16 cellular contexts compared by ENCODE assay signal in genomic region chr17:62882878-62883277, GRCh38.
DNase-seq lines count a peak whose midpoint lies in the region; ATAC-seq, FAIRE-seq and TF ChIP-seq lines count a peak whose summit lies in the region.
"Had no signal": no experiment of that assay in that cellular context is flagged by ENCODE, and none has a peak within 500 bp of the region (broad histone marks: within the 10 kb centered on the region; RNA-seq: fewer than 3 reads in every experiment).

No MANE protein-coding gene starts in this region.

- no peaks in the 10 kb centered on the region for H3K9me3 ChIP-seq in smooth muscle cell (replicated peaks; ENCODE audit: low read depth)

- peak overlapping the region; percentile 21 for H2AFZ ChIP-seq in smooth muscle cell (ENCODE audit: low read depth)

- H3F3A ChIP-seq in smooth muscle cell (ENCODE audit: low read depth), result no peaks in the 10 kb centered on the region

- no peaks in the 10 kb centered on the region for H3K4me1 ChIP-seq in smooth muscle cell (ENCODE audit: low read depth)

- peak; percentile 15 for FAIRE-seq in H54 (lab: Jason Lieb, UNC)
- FAIRE-seq: G401.6 had no signal

- H3K27ac ChIP-seq in smooth muscle cell (ENCODE audit: low read depth), result no peak overlapping the region

- H3K36me3 ChIP-seq in smooth muscle cell (ENCODE audit: low read depth), result no peaks in the 10 kb centered on the region

- H3K9ac ChIP-seq in smooth muscle cell (ENCODE audit: low read depth), result no peak overlapping the region

- TF ChIP-seq POLR2A in H54 (IDR thresholded peaks at IDR 0.05; ENCODE audit: low read depth, low read length), result no peak

- WGBS in smooth muscle cell (ENCODE audit: low lambda C conversion rate), result 48% methylated on average over 4 of the region's 4 CpGs

- no peaks in the 10 kb centered on the region for H3K79me2 ChIP-seq in smooth muscle cell (ENCODE audit: low read depth)

- no peak overlapping the region for H3K4me2 ChIP-seq in smooth muscle cell

- peak; percentile 37 for ATAC-seq in esophagus mucosa
- ATAC-seq: CD8-positive, alpha-beta T cell; SK-N-SH treated with all-trans-retinoic acid at 6 μM for 48 hours; WTC11 had no signal

- TF ChIP-seq CTCF in smooth muscle cell (IDR thresholded peaks at IDR 0.05; ENCODE audit: borderline replicate concordance, insufficient read depth, poor library complexity, severe bottlenecking), result no peak

- DNase-seq in H54 (ENCODE audit: insufficient read length, low spot score) (no peak), NOMO-1 treated with DMSO at 0.1 percent for 48 hours (lab: John Stamatoyannopoulos, UW; ENCODE audit: unreplicated experiment) (peak; percentile 87), smooth muscle cell (lab: John Stamatoyannopoulos, UW; ENCODE audit: unreplicated experiment) (no peak), mucosa of gallbladder (ENCODE audit: low spot score) (no peak), HT-29 (ENCODE audit: low spot score) (no peak), iPS-NIHi7 (ENCODE audit: extremely low spot score) (no peak)
- DNase-seq: activated CD8-positive, alpha-beta memory T cell treated with anti-CD3 and anti-CD28 coated beads, Interleukin-2, amount 50 U/mL, for 4 hours; CD8-positive, alpha-beta T cell; left cardiac atrium; NCI-H2107; retina; stimulated activated CD4-positive, alpha-beta T cell treated with anti-CD3 and anti-CD28 coated beads, Interleukin-2, amount 100 ng/mL, for 48 hours had no signal

- H4K20me1 ChIP-seq in smooth muscle cell (ENCODE audit: low read depth), result no peaks in the 10 kb centered on the region

- no peak overlapping the region for H3K4me3 ChIP-seq in smooth muscle cell

- no peaks in the 10 kb centered on the region for H3K27me3 ChIP-seq in smooth muscle cell (ENCODE audit: low read depth)
